ENCODE assay signal across 9 cellular contexts in the genomic region with DNA sequence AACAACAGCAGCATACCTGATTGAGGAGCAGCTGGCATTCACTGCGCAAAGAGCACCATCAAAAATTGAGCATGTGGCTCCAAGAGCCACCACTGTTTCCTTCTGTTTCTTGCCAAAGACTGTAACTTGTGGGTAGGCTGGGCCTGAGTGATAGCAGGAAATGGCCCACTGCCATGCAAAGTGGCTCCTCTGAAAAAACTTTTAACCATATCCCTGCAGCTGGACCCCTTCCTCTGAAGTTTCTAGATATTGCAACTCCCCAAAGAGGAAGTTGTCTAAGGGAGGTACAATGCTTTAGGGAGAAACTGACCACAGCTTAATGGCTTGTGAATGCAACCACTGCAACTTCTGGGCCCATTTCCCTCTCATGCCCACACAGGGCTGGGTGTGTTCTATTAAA.
DNase-seq lines count a peak whose midpoint lies in the region; ATAC-seq and TF ChIP-seq lines count a peak whose summit lies in the region.
"Had no signal": no experiment of that assay in that cellular context is flagged by ENCODE, and none has a peak within 500 bp of the region (broad histone marks: within the 10 kb centered on the region; RNA-seq: fewer than 3 reads in every experiment).

No MANE protein-coding gene starts in this region.

- no peak for TF ChIP-seq CTCF in mesothelial cell of epicardium (IDR thresholded peaks at IDR 0.05; ENCODE audit: unreplicated experiment)

- H3K36me3 Mint-ChIP-seq in mesothelial cell of epicardium: peaks cover 8% of the 10 kb centered on the region
- no peaks in the 10 kb centered on the region for H3K36me3 Mint-ChIP-seq in activated CD4-positive, alpha-beta T cell treated with anti-CD3 and anti-CD28 coated beads, Interleukin-2, amount 10 ng/mL, durations not matched to agents 24 days and 14 days (ENCODE audit: low read depth)
- H3K36me3 Mint-ChIP-seq: activated naive CD4-positive, alpha-beta T cell treated with anti-CD3 and anti-CD28 coated beads, Interleukin-2, amount 50 U/mL, for 72 hours had no signal

- no peaks in the 10 kb centered on the region for H3K4me1 Mint-ChIP-seq in mesothelial cell of epicardium
- no peaks in the 10 kb centered on the region for H3K4me1 Mint-ChIP-seq in activated CD4-positive, alpha-beta T cell treated with anti-CD3 and anti-CD28 coated beads, Interleukin-2, amount 10 ng/mL, durations not matched to agents 24 days and 14 days

- DNase-seq in KBM-7: peak; percentile 99
- DNase-seq in left colon: peak; percentile 8 to 22
- DNase-seq in mesothelial cell of epicardium (ENCODE audit: low spot score in 2 of 2, unreplicated experiment in 2 of 2): no peak
- no peak for DNase-seq in cerebellum (ENCODE audit: low spot score)
- DNase-seq in iPS-NIHi7 (ENCODE audit: extremely low spot score): no peak
- no peak for DNase-seq in activated CD4-positive, alpha-beta T cell treated with anti-CD3 and anti-CD28 coated beads, Interleukin-2, amount 10 ng/mL, durations not matched to agents 24 days and 14 days

- peaks cover 3% of the 10 kb centered on the region for H3K27me3 Mint-ChIP-seq in mesothelial cell of epicardium (ENCODE audit: low read depth)
- no peaks in the 10 kb centered on the region for H3K27me3 Mint-ChIP-seq in activated CD4-positive, alpha-beta T cell treated with anti-CD3 and anti-CD28 coated beads, Interleukin-2, amount 10 ng/mL, durations not matched to agents 24 days and 14 days

- no peak overlapping the region for H3K27ac Mint-ChIP-seq in mesothelial cell of epicardium
- H3K27ac Mint-ChIP-seq in activated CD4-positive, alpha-beta T cell treated with anti-CD3 and anti-CD28 coated beads, Interleukin-2, amount 10 ng/mL, durations not matched to agents 24 days and 14 days: no peak overlapping the region
- H3K27ac Mint-ChIP-seq: activated naive CD4-positive, alpha-beta T cell treated with anti-CD3 and anti-CD28 coated beads, Interleukin-2, amount 50 U/mL, for 72 hours had no signal

- H3K9me3 Mint-ChIP-seq in mesothelial cell of epicardium: peaks cover 30% of the 10 kb centered on the region
- H3K9me3 Mint-ChIP-seq in activated CD4-positive, alpha-beta T cell treated with anti-CD3 and anti-CD28 coated beads, Interleukin-2, amount 10 ng/mL, durations not matched to agents 24 days and 14 days: no peaks in the 10 kb centered on the region
- H3K9me3 Mint-ChIP-seq: activated naive CD4-positive, alpha-beta T cell treated with anti-CD3 and anti-CD28 coated beads, Interleukin-2, amount 50 U/mL, for 72 hours had no signal

- in situ Hi-C loops in KBM-7 (cut with MboI; ENCODE audit: low pct_unique_long_range_greater_than_20kb, low sequenced_read_pairs): no loop called here

- H3K4me3 Mint-ChIP-seq in mesothelial cell of epicardium: no peak overlapping the region
- H3K4me3 Mint-ChIP-seq in activated CD4-positive, alpha-beta T cell treated with anti-CD3 and anti-CD28 coated beads, Interleukin-2, amount 10 ng/mL, durations not matched to agents 24 days and 14 days: no peak overlapping the region

- ATAC-seq in GM18858 (IDR thresholded peaks at IDR 0.05; ENCODE audit: unreplicated experiment): peak; percentile 97
- ATAC-seq in HG02610 (IDR thresholded peaks at IDR 0.05; ENCODE audit: unreplicated experiment): peak; percentile 96
- ATAC-seq in left colon: no peak
- ATAC-seq: activated naive CD4-positive, alpha-beta T cell treated with anti-CD3 and anti-CD28 coated beads, Interleukin-2, amount 50 U/mL, for 72 hours had no signal

- intact Hi-C loops in left colon (cut with DNase I, micrococcal nuclease): no loop called here
- intact Hi-C loops in activated CD4-positive, alpha-beta T cell treated with anti-CD3 and anti-CD28 coated beads, Interleukin-2, amount 10 ng/mL, durations not matched to agents 24 days and 14 days (cut with micrococcal nuclease): no loop called here

Comparison
In these comparisons a context has a peak if more than half of its experiments do, and no peak if none do; other contexts are left out.
1. DNase-seq: peak in KBM-7 (single experiment) and left colon (2 of 2); none in mesothelial cell of epicardium (0 of 2), cerebellum (single experiment), iPS-NIHi7 (single experiment) and activated CD4-positive, alpha-beta T cell treated with anti-CD3 and anti-CD28 coated beads, Interleukin-2, amount 10 ng/mL, durations not matched to agents 24 days and 14 days (single experiment).